26 cellular contexts compared by ENCODE assay signal in the genomic region with DNA sequence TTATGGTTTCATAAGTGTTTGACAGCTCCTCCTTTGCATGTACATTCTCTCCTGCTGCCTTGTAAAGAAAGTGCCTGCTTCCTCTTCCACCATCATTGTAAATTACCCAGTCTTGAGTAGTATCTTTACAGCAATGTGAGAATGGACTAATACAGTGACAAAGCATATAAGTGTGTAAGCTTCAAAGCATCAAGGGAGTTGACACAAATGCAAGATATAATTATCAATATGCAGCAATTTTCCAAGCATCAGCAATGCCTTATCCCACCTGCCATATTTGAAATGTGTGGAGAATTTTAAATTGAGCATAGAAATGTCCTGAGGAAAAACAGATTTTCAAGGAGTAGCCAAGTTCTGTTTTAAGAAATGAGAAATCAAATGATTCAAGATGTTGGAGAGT. TPM values are rescaled to one million over a fixed set of nuclear protein-coding genes. Genes with fewer than 3 reads are reported as not detected.
"Had no signal": no experiment of that assay in that cellular context is flagged by ENCODE, and none has a peak within 500 bp of the region (broad histone marks: within the 10 kb centered on the region; RNA-seq: fewer than 3 reads in every experiment).

No MANE protein-coding gene starts in this region.

- H3K4me3 ChIP-seq: colonic mucosa, coronary artery, dorsolateral prefrontal cortex, esophagus muscularis mucosa, esophagus squamous epithelium, gastrocnemius medialis, gastroesophageal sphincter, heart left ventricle, heart right ventricle had no signal

- H3K9me3 ChIP-seq: colonic mucosa, esophagus muscularis mucosa, esophagus squamous epithelium, gastrocnemius medialis, gastroesophageal sphincter, heart left ventricle had no signal

- DNase-seq: colonic mucosa; cortex of kidney; dermis blood vessel endothelial cell; dorsolateral prefrontal cortex; effector CD4-positive, alpha-beta T cell; effector CD8-positive, alpha-beta T cell; effector memory CD4-positive, alpha-beta T cell; effector memory CD8-positive, alpha-beta T cell; endodermal cell; erythroblast; esophagus squamous epithelium; foreskin fibroblast; foreskin keratinocyte; foreskin melanocyte; gastrocnemius medialis; glutamatergic neuron; head of caudate nucleus; heart left ventricle; heart right ventricle had no signal

- H3K36me3 ChIP-seq: colonic mucosa, esophagus muscularis mucosa, esophagus squamous epithelium, gastrocnemius medialis, gastroesophageal sphincter, heart left ventricle, heart right ventricle had no signal

- H3K27me3 ChIP-seq: colonic mucosa, esophagus muscularis mucosa, esophagus squamous epithelium, foreskin keratinocyte, gastrocnemius medialis, gastroesophageal sphincter, heart left ventricle, heart right ventricle had no signal

- H3K27ac ChIP-seq: colonic mucosa, coronary artery, dorsolateral prefrontal cortex, epithelial cell of prostate, esophagus muscularis mucosa, esophagus squamous epithelium, foreskin keratinocyte, gastrocnemius medialis, gastroesophageal sphincter, heart left ventricle, heart right ventricle had no signal

RNA-seq across cellular contexts. Expression of gene OR5AL1, which starts 1.7 kb away (rescaled TPM):
- polyA plus RNA-seq: endothelial cell of umbilical vein, esophagus, fibroblast of lung, foreskin keratinocyte, heart left ventricle, heart right ventricle had no signal

RNA-seq across cellular contexts. Expression of gene OR8U1, which starts 35.4 kb away (rescaled TPM):
- polyA plus RNA-seq: endothelial cell of umbilical vein, esophagus, fibroblast of lung, foreskin keratinocyte, heart left ventricle, heart right ventricle had no signal

RNA-seq across cellular contexts. Expression of gene OR8J1, which starts 56.7 kb away (rescaled TPM):
- polyA plus RNA-seq: endothelial cell of umbilical vein, esophagus, fibroblast of lung, foreskin keratinocyte, heart left ventricle, heart right ventricle had no signal
